In the genomic region with DNA sequence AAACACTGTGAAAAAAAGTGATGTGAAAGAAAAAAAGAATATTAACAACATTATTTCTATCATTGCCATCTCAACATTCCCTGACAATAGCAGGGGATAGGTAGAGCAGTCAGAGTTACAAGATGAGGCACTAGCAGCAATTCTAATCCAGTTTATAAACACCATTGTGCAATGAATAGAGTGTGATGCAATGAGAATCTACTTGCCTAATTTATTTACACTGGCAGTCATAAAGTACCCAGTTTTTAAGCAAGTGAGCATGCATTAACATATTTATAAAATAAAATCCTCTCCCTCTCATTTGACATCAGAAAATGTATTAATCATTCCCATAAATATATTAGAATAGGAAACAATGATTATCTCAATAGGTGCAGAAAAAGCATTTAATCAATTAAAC, we compare ENCODE assay signal across 8 cellular contexts. TPM values are rescaled to one million over a fixed set of nuclear protein-coding genes. Genes with fewer than 3 reads are reported as not detected.
DNase-seq lines count a peak whose midpoint lies in the region; ATAC-seq and TF ChIP-seq lines count a peak whose summit lies in the region.

No MANE protein-coding gene starts in this region.

- H3K4me1 ChIP-seq in right cardiac atrium (ENCODE audit: control insufficient read depth, insufficient read depth, low read length) (peaks cover 1% of the 10 kb centered on the region), heart left ventricle (peaks cover 0 to 42% (median 15%) of the 10 kb centered on the region in 12 donors)

- DNase-seq in right cardiac atrium (no peak), heart left ventricle (no peak), RWPE1 (ENCODE audit: low spot score) (peak; percentile 7), fibroblast of peridontal ligament (ENCODE audit: extremely low read depth) (peak; percentile 74)
- no peak for DNase-seq in stimulated activated CD4-positive, alpha-beta T cell treated with anti-CD3 and anti-CD28 coated beads, Interleukin-15, amount 100 ng/mL, for 24 hours

- H3K27ac ChIP-seq in right cardiac atrium (ENCODE audit: low read length) (no peak overlapping the region), heart left ventricle (no peak overlapping the region), RWPE1 (no peak overlapping the region)

- TF ChIP-seq CTCF in heart left ventricle (IDR thresholded peaks at IDR 0.05) (no peak), RWPE1 (conservative IDR thresholded peaks at IDR 0.05; ENCODE audit: low read depth) (no peak)

- H3K36me3 ChIP-seq in heart left ventricle, result no peaks in the 10 kb centered on the region

- POLR2A ChIA-PET in RWPE1 (lab: Yijun Ruan, JAX; ENCODE audit: low non-redundant PET), result no interaction called here

- no peaks in the 10 kb centered on the region for H3K9me3 ChIP-seq in right cardiac atrium (ENCODE audit: control insufficient read depth, low read length)
- no peaks in the 10 kb centered on the region for H3K9me3 ChIP-seq in heart left ventricle

- no peak for TF ChIP-seq POLR2A in heart left ventricle (IDR thresholded peaks at IDR 0.05)

- intact Hi-C loops in right cardiac atrium (cut with DNase I) (no loop called here), heart left ventricle (cut with DNase I) (loop anchor here in 1 of 10 donors (10.0 kb wide), 1 partner anchor 950 kb away; the partner anchor contains the start of gene UFL1)

- H3K27me3 ChIP-seq in right cardiac atrium (ENCODE audit: control insufficient read depth, insufficient read depth) (no peaks in the 10 kb centered on the region), heart left ventricle (no peaks in the 10 kb centered on the region)

- peak overlapping the region; percentile 10 for H3K4me3 ChIP-seq in right cardiac atrium (ENCODE audit: low read length)
- H3K4me3 ChIP-seq in heart left ventricle, result peak overlapping the region in 3 of 12 donors; percentile 77 to 83 (median 81)

- CTCF ChIA-PET in RWPE1 (lab: Yijun Ruan, JAX), result no interaction called here

- ATAC-seq in right cardiac atrium, result no peak
- ATAC-seq in heart left ventricle, result no peak
- no peak for ATAC-seq in HG03039 (IDR thresholded peaks at IDR 0.05; ENCODE audit: unreplicated experiment)
- no peak for ATAC-seq in HG03095 (IDR thresholded peaks at IDR 0.05; ENCODE audit: unreplicated experiment)
- no peak for ATAC-seq in HG02870 (IDR thresholded peaks at IDR 0.05; ENCODE audit: unreplicated experiment)

RNA-seq across cellular contexts. Expression of gene MANEA, which starts 2.5 kb away (rescaled TPM):
- 10 to 100 TPM in 1 of 4 donors, 1 to 10 TPM in 3; 6.5 to 10.4 (median 8.7) TPM for total RNA-seq in right cardiac atrium
- polyA plus RNA-seq in right cardiac atrium, result 4.6 TPM
- 1 to 10 TPM; 4.3 to 8.7 (median 5.6) TPM for total RNA-seq in heart left ventricle
- polyA plus RNA-seq in heart left ventricle, result 1 to 10 TPM; 2.4 to 6.3 TPM

Comparison
In these comparisons a context has a peak if more than half of its experiments do, and no peak if none do; other contexts are left out.
1. DNase-seq: peak in RWPE1 (single experiment) and fibroblast of peridontal ligament (single experiment); none in right cardiac atrium (0 of 3), heart left ventricle (0 of 5) and stimulated activated CD4-positive, alpha-beta T cell treated with anti-CD3 and anti-CD28 coated beads, Interleukin-15, amount 100 ng/mL, for 24 hours (single experiment).